In the genomic region with DNA sequence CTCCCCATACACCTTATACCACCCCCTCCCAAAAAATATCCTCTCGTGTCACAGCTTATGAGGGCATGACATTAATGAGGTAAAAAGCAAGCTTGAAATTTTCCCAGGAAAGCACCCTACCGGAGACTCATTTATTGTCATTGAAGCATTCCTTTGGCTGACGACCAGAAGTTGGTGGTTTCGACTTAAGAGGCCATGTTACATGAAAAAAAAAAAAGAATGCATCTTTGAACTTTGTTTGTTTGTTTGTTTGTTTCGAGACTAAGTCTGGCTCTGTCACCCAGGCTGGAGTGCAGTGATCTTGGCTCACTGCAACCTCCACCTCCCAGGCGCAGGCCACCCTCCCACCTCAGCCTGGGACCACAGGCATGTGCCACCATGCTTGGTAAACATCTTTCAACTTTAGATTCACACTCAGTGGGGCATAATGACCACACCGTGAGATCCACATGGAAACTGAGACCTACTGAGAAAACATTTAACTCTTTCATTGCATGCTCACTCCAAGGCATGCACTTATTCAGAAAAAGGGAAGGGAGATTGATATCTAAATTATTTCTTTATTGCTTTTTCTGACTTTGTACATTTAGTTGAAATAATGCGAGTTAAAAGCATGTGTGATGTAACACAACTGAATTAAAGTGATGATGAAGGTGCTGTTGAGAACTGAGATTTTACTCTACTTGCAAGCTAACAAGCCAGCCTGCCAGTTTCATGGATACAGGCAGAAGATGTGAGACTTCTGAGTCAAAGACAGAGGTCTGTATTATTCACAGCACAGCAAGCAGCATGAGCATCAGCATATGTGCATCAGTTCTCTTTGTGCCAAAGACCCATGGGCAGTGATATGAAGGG, we compare ENCODE assay signal across 9 cellular contexts. TPM values are rescaled to one million over a fixed set of nuclear protein-coding genes. Genes with fewer than 3 reads are reported as not detected.
DNase-seq lines count a peak whose midpoint lies in the region; ATAC-seq and TF ChIP-seq lines count a peak whose summit lies in the region.
"Had no signal": no experiment of that assay in that cellular context is flagged by ENCODE, and none has a peak within 500 bp of the region (broad histone marks: within the 10 kb centered on the region; RNA-seq: fewer than 3 reads in every experiment).

No MANE protein-coding gene starts in this region.

- H3K27ac Mint-ChIP-seq in activated T-helper 17 cell treated with anti-CD3 and anti-CD28 coated beads, Interleukin-2, amount 50 U/mL, for 72 hours, result peak overlapping the region; percentile 44

- H3K4me1 ChIP-seq in BLaER1 treated with 17β-estradiol and CSF1 and Interleukin-3, amounts not matched to agents 10 nM and 100 nM, result peaks cover 22 to 41% (median 26%) of the 10 kb centered on the region in 10 experiments
- peaks cover 0 to 6% (median 2%) of the 10 kb centered on the region in 4 donors for H3K4me1 ChIP-seq in tibial nerve
- H3K4me1 ChIP-seq: Peyer's patch had no signal

- H3K4me1 Mint-ChIP-seq in activated T-helper 17 cell treated with anti-CD3 and anti-CD28 coated beads, Interleukin-2, amount 50 U/mL, for 72 hours, result peaks cover 5% of the 10 kb centered on the region

- H3K9ac ChIP-seq in BLaER1 treated with 17β-estradiol and CSF1 and Interleukin-3, amounts not matched to agents 10 nM and 100 nM, result no peak overlapping the region

- peaks cover 5% of the 10 kb centered on the region for H3K36me3 Mint-ChIP-seq in activated T-helper 17 cell treated with anti-CD3 and anti-CD28 coated beads, Interleukin-2, amount 50 U/mL, for 72 hours (ENCODE audit: low read depth)

- DNase-seq in tibial nerve (ENCODE audit: low spot score in 2 of 2), result no peak
- no peak for DNase-seq in cardiac septum (ENCODE audit: low spot score)
- no peak for DNase-seq in lower leg skin (ENCODE audit: low spot score in 2 of 2)
- no peak for DNase-seq in Kasumi-1 (lab: John Stamatoyannopoulos, UW)

- peak overlapping the region; percentile 25 for H3K4me3 Mint-ChIP-seq in activated T-helper 17 cell treated with anti-CD3 and anti-CD28 coated beads, Interleukin-2, amount 50 U/mL, for 72 hours

- no peaks in the 10 kb centered on the region for H3K27me3 Mint-ChIP-seq in activated T-helper 17 cell treated with anti-CD3 and anti-CD28 coated beads, Interleukin-2, amount 50 U/mL, for 72 hours

- no peaks in the 10 kb centered on the region for H3K9me3 Mint-ChIP-seq in activated T-helper 17 cell treated with anti-CD3 and anti-CD28 coated beads, Interleukin-2, amount 50 U/mL, for 72 hours

- H4K20me1 ChIP-seq in BLaER1 treated with 17β-estradiol and CSF1 and Interleukin-3, amounts not matched to agents 10 nM and 100 nM, result no peaks in the 10 kb centered on the region

- TF ChIP-seq POLR2A in tibial nerve (IDR thresholded peaks at IDR 0.05), result no peak
- no peak for TF ChIP-seq POLR2A in lower leg skin (IDR thresholded peaks at IDR 0.05)

- H3K27ac ChIP-seq in BLaER1 treated with 17β-estradiol and CSF1 and Interleukin-3, amounts not matched to agents 10 nM and 100 nM, result peak overlapping the region in 7 of 11 experiments; percentile 12 to 51 (median 34); a peak in 5 of 22 replicates
- no peak overlapping the region for H3K27ac ChIP-seq in tibial nerve

- no peak for TF ChIP-seq EP300 in tibial nerve (IDR thresholded peaks at IDR 0.05)

- intact Hi-C loops in cardiac septum (cut with DNase I) (no loop called here), lower leg skin (cut with DNase I; ENCODE audit: low total_unique reads) (no loop called here)

- H3K36me3 ChIP-seq in BLaER1 treated with 17β-estradiol and CSF1 and Interleukin-3, amounts not matched to agents 10 nM and 100 nM, result no peaks in the 10 kb centered on the region
- no peaks in the 10 kb centered on the region for H3K36me3 ChIP-seq in tibial nerve
- H3K36me3 ChIP-seq: Peyer's patch had no signal

- H3K9me3 ChIP-seq in BLaER1 treated with 17β-estradiol and CSF1 and Interleukin-3, amounts not matched to agents 10 nM and 100 nM (replicated peaks in 1 of 11), result no peaks in the 10 kb centered on the region
- no peaks in the 10 kb centered on the region for H3K9me3 ChIP-seq in tibial nerve
- H3K9me3 ChIP-seq: Peyer's patch had no signal

- TF ChIP-seq CTCF in tibial nerve (IDR thresholded peaks at IDR 0.05) (no peak), lower leg skin (IDR thresholded peaks at IDR 0.05) (no peak)

- no peak overlapping the region for H3K4me3 ChIP-seq in BLaER1 treated with 17β-estradiol and CSF1 and Interleukin-3, amounts not matched to agents 10 nM and 100 nM
- no peak overlapping the region for H3K4me3 ChIP-seq in tibial nerve
- no peak overlapping the region for H3K4me3 ChIP-seq in lower leg skin (ENCODE audit: low read depth, poor library complexity, severe bottlenecking)
- H3K4me3 ChIP-seq: Peyer's patch had no signal

- ATAC-seq in GM18909 (IDR thresholded peaks at IDR 0.05; ENCODE audit: poor library complexity, unreplicated experiment) (peak; percentile 29), HG02970 (IDR thresholded peaks at IDR 0.05; ENCODE audit: low FRiP score, unreplicated experiment) (peak; percentile 6)
- peak; percentile 78 for ATAC-seq in activated T-helper 17 cell treated with anti-CD3 and anti-CD28 coated beads, Interleukin-2, amount 50 U/mL, for 72 hours (replicated peaks)

- WGBS in tibial nerve, 2 donors, result 49 to 51% methylated on average over 8 of the region's 8 CpGs
- WGBS in lower leg skin, 2 donors, result 63 to 74% methylated on average over 8 of the region's 8 CpGs

- no peaks in the 10 kb centered on the region for H3K27me3 ChIP-seq in BLaER1 treated with 17β-estradiol and CSF1 and Interleukin-3, amounts not matched to agents 10 nM and 100 nM
- H3K27me3 ChIP-seq in tibial nerve, result no peaks in the 10 kb centered on the region
- H3K27me3 ChIP-seq: Peyer's patch had no signal

- peak overlapping the region; percentile 41 to 79 (median 59) for H3K4me2 ChIP-seq in BLaER1 treated with 17β-estradiol and CSF1 and Interleukin-3, amounts not matched to agents 10 nM and 100 nM

RNA-seq across cellular contexts. Expression of a gene that starts 5.1 kb away (rescaled TPM):
- total RNA-seq in activated T-helper 17 cell treated with anti-CD3 and anti-CD28 coated beads, Interleukin-2, amount 50 U/mL, for 72 hours, result 10 to 100 TPM; 45.4 to 66.4 TPM
- total RNA-seq in tibial nerve (10 to 100 TPM; 36.3 to 45.4 (median 40.6) TPM), cardiac septum (49.9 TPM), lower leg skin (10 to 100 TPM; 43.9 to 50.8 (median 49.6) TPM)

Comparison
In these comparisons a context has a peak if more than half of its experiments do, and no peak if none do; other contexts are left out.
1. H3K27ac ChIP-seq: peak in BLaER1 treated with 17β-estradiol and CSF1 and Interleukin-3, amounts not matched to agents 10 nM and 100 nM (7 of 11); none in tibial nerve (0 of 4).
2. ATAC-seq: peak in every context shown above with its lines; median percentile 78 in activated T-helper 17 cell treated with anti-CD3 and anti-CD28 coated beads, Interleukin-2, amount 50 U/mL, for 72 hours; 29 in GM18909; 6 in HG02970.